21 cellular contexts compared by ENCODE assay signal in the genomic region with DNA sequence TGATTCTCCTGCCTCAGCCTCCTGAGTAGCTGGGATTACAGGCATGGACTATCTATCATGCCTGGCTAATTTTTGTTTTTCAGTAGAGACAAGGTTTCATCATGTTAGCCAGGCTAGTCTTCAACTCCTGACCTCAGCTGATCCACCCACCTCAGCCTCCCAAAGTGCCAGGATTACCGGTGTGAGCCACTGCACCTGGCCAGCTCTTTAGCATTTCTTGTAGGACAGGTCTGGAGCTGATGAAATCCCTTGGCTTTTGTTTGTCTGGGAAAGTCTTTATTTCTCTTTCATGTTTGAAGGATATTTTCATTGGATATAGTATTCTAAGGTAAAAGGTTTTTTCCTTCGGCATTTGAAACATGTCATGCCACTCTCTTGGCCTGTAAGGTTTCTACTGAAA.
"Had no signal": no experiment of that assay in that cellular context is flagged by ENCODE, and none has a peak within 500 bp of the region (broad histone marks: within the 10 kb centered on the region; RNA-seq: fewer than 3 reads in every experiment).

No MANE protein-coding gene starts in this region.

- H3K9me3 ChIP-seq: colonic mucosa, gastrocnemius medialis, lower lobe of right lung had no signal

- H3K4me1 ChIP-seq: colonic mucosa, lower lobe of right lung had no signal

- ATAC-seq: effector memory CD8-positive, alpha-beta T cell; gastrocnemius medialis; heart right ventricle; left cardiac atrium; left lung; left ventricle myocardium superior; lower lobe of right lung; mucosa of descending colon had no signal

- FAIRE-seq: endothelial cell of umbilical vein, islet of Langerhans, keratinocyte had no signal

- H3K27me3 ChIP-seq: colonic mucosa, esophagus squamous epithelium, gastrocnemius medialis, heart right ventricle, left lung had no signal

- DNase-seq: colonic mucosa; cortex of kidney; effector CD8-positive, alpha-beta T cell; effector memory CD8-positive, alpha-beta T cell; esophagus squamous epithelium; foreskin fibroblast; foreskin melanocyte; gastrocnemius medialis; glutamatergic neuron; head of caudate nucleus; heart right ventricle; hippocampal formation; left cardiac atrium; left lung; left ventricle myocardium superior; lower lobe of right lung; mesenchymal stem cell; mucosa of descending colon had no signal

- H3K4me3 ChIP-seq: colonic mucosa, esophagus squamous epithelium, gastrocnemius medialis, heart right ventricle, left lung, lower lobe of right lung, mucosa of descending colon had no signal

- H3K36me3 ChIP-seq: colonic mucosa, esophagus squamous epithelium, gastrocnemius medialis, left lung, lower lobe of right lung had no signal

- H3K27ac ChIP-seq: colonic mucosa, gastrocnemius medialis, heart right ventricle, left lung, lower lobe of right lung had no signal
